Comparison of ENCODE assay signal across 12 cellular contexts in genomic region chr19:44260695-44261446, GRCh38. TPM values are rescaled to one million over a fixed set of nuclear protein-coding genes. Genes with fewer than 3 reads are reported as not detected.
A peak's percentile ranks its signal among the peaks of the same experiment; 100 is the strongest.
DNase-seq lines count a peak whose midpoint lies in the region; ATAC-seq, FAIRE-seq and TF ChIP-seq lines count a peak whose summit lies in the region.
"Had no signal": no experiment of that assay in that cellular context is flagged by ENCODE, and none has a peak within 500 bp of the region (broad histone marks: within the 10 kb centered on the region; RNA-seq: fewer than 3 reads in every experiment).

No MANE protein-coding gene starts in this region.

- H3K27me3 Mint-ChIP-seq in MCF 10A (ENCODE audit: insufficient read depth, unreplicated experiment) = no peaks in the 10 kb centered on the region
- H3K27me3 Mint-ChIP-seq in activated T-helper 17 cell treated with anti-CD3 and anti-CD28 coated beads, Interleukin-2, amount 50 U/mL, for 72 hours = no peaks in the 10 kb centered on the region

- no peak for DNase-seq in MCF 10A (ENCODE audit: unreplicated experiment)
- DNase-seq in breast epithelium (ENCODE audit: low spot score in 2 of 2) = no peak
- no peak for DNase-seq in keratinocyte (ENCODE audit: low read depth, low spot score)
- peak; percentile 12 for DNase-seq in stromal cell of bone marrow (ENCODE audit: low read depth)
- no peak for DNase-seq in globus pallidus (ENCODE audit: low spot score)
- DNase-seq in NCI-H2171 (lab: John Stamatoyannopoulos, UW) = no peak
- DNase-seq in stimulated activated CD4-positive, alpha-beta T cell treated with anti-CD3 and anti-CD28 coated beads, Interleukin-4, amount 100 ng/mL, for 24 hours = no peak
- DNase-seq: KBM-7; stimulated activated CD4-positive, alpha-beta T cell treated with anti-CD3 and anti-CD28 coated beads, Interleukin-4, amount 100 ng/mL, for 4 hours; upper lobe of left lung had no signal

- no peaks in the 10 kb centered on the region for H3K27me3 ChIP-seq in breast epithelium
- H3K27me3 ChIP-seq in keratinocyte (ENCODE audit: control insufficient read depth, extremely low read depth, insufficient read depth, low read length) = no peaks in the 10 kb centered on the region
- H3K27me3 ChIP-seq: upper lobe of left lung had no signal

- H3K9me3 ChIP-seq in breast epithelium (peaks cover 69 to 83% of the 10 kb centered on the region in 2 donors), keratinocyte (ENCODE audit: control insufficient read depth, low read depth, low read length) (no peaks in the 10 kb centered on the region)

- H3K36me3 Mint-ChIP-seq in MCF 10A (ENCODE audit: insufficient read depth, unreplicated experiment) = no peaks in the 10 kb centered on the region
- no peaks in the 10 kb centered on the region for H3K36me3 Mint-ChIP-seq in activated T-helper 17 cell treated with anti-CD3 and anti-CD28 coated beads, Interleukin-2, amount 50 U/mL, for 72 hours (ENCODE audit: low read depth)

- H3K4me2 ChIP-seq in keratinocyte (ENCODE audit: control insufficient read depth, extremely low read depth, insufficient read depth, low read depth, low read length) = peak overlapping the region; percentile 96

- H3K27ac Mint-ChIP-seq in MCF 10A (ENCODE audit: low read depth, unreplicated experiment) = no peak overlapping the region
- H3K27ac Mint-ChIP-seq in activated T-helper 17 cell treated with anti-CD3 and anti-CD28 coated beads, Interleukin-2, amount 50 U/mL, for 72 hours = no peak overlapping the region

- H2AFZ ChIP-seq in keratinocyte (ENCODE audit: control insufficient read depth, low read length) = no peak overlapping the region

- ATAC-seq in activated T-helper 17 cell treated with anti-CD3 and anti-CD28 coated beads, Interleukin-2, amount 50 U/mL, for 72 hours (replicated peaks) = no peak

- H3K9ac ChIP-seq in keratinocyte (ENCODE audit: control insufficient read depth, extremely low read depth, insufficient read depth, low read length) = no peak overlapping the region

- H3K79me2 ChIP-seq in keratinocyte (ENCODE audit: control insufficient read depth, insufficient read depth, low read length) = no peaks in the 10 kb centered on the region

- H3K27ac ChIP-seq in breast epithelium = no peak overlapping the region
- H3K27ac ChIP-seq in keratinocyte (ENCODE audit: control insufficient read depth, insufficient read depth, low read length) = no peak overlapping the region
- H3K27ac ChIP-seq: upper lobe of left lung had no signal

- intact Hi-C loops in MCF 10A (cut with micrococcal nuclease) = no loop called here
- intact Hi-C loops in breast epithelium (cut with DNase I; ENCODE audit: low total_unique reads) = no loop called here

- no peak for FAIRE-seq in keratinocyte (lab: Jason Lieb, UNC)

- CTCF ChIA-PET in MCF 10A (lab: Yijun Ruan, JAX) = no interaction called here

- peaks cover 8% of the 10 kb centered on the region for H3K4me1 Mint-ChIP-seq in MCF 10A (ENCODE audit: insufficient read depth, unreplicated experiment)
- peaks cover 7% of the 10 kb centered on the region for H3K4me1 Mint-ChIP-seq in activated T-helper 17 cell treated with anti-CD3 and anti-CD28 coated beads, Interleukin-2, amount 50 U/mL, for 72 hours

- H3K9me1 ChIP-seq in keratinocyte (ENCODE audit: control insufficient read depth, extremely low read depth, insufficient read depth, low read length) = no peaks in the 10 kb centered on the region

- TF ChIP-seq CTCF in MCF 10A (IDR thresholded peaks at IDR 0.05; ENCODE audit: unreplicated experiment) = no peak
- no peak for TF ChIP-seq CTCF in breast epithelium (IDR thresholded peaks at IDR 0.05)
- TF ChIP-seq CTCF in keratinocyte (optimal IDR thresholded peaks at IDR 0.05 in 1 of 3, IDR thresholded peaks at IDR 0.05 in 1 of 3, conservative IDR thresholded peaks at IDR 0.05 in 1 of 3; ENCODE audit: extremely low read depth in 1 of 3, insufficient read depth in 2 of 3, low read length in 3 of 3) = no peak

- TF ChIP-seq POLR2A in breast epithelium (IDR thresholded peaks at IDR 0.05) = no peak

- peaks cover 26% of the 10 kb centered on the region for H3K9me3 Mint-ChIP-seq in MCF 10A (ENCODE audit: unreplicated experiment)
- peaks cover 40% of the 10 kb centered on the region for H3K9me3 Mint-ChIP-seq in activated T-helper 17 cell treated with anti-CD3 and anti-CD28 coated beads, Interleukin-2, amount 50 U/mL, for 72 hours

- H3K36me3 ChIP-seq in breast epithelium = no peaks in the 10 kb centered on the region
- H3K36me3 ChIP-seq in keratinocyte (ENCODE audit: control insufficient read depth in 2 of 2, extremely low read depth in 1 of 2, insufficient read depth in 2 of 2, low read length in 2 of 2) = no peaks in the 10 kb centered on the region
- H3K36me3 ChIP-seq: upper lobe of left lung had no signal

- no TSS peak for BruUV-seq in MCF 10A (replicated peaks; lab: Mats Ljungman, UMichigan)

- POLR2A ChIA-PET in MCF 10A (lab: Yijun Ruan, JAX) = no interaction called here

- dilution Hi-C loops in keratinocyte (cut with MboI; ENCODE audit: extremely low pct_ligation_motif_present, low sequenced_read_pairs) = no loop called here

- peak overlapping the region; percentile 52 for H3K4me3 Mint-ChIP-seq in MCF 10A (ENCODE audit: unreplicated experiment)
- peak overlapping the region; percentile 53 for H3K4me3 Mint-ChIP-seq in activated T-helper 17 cell treated with anti-CD3 and anti-CD28 coated beads, Interleukin-2, amount 50 U/mL, for 72 hours

- no peaks in the 10 kb centered on the region for H3K4me1 ChIP-seq in breast epithelium
- peaks cover 6% of the 10 kb centered on the region for H3K4me1 ChIP-seq in keratinocyte (ENCODE audit: control insufficient read depth, extremely low read depth, insufficient read depth, low read length)
- H3K4me1 ChIP-seq: upper lobe of left lung had no signal

- H3K4me3 ChIP-seq in breast epithelium = no peak overlapping the region
- peak overlapping the region in 1 of 3 experiments; percentile 66 for H3K4me3 ChIP-seq in keratinocyte (ENCODE audit: control insufficient read depth in 2 of 3, extremely low read depth in 1 of 3, insufficient read depth in 2 of 3, low read depth in 1 of 3, low read length in 3 of 3)
- H3K4me3 ChIP-seq: mucosa of descending colon had no signal

- no peaks in the 10 kb centered on the region for H4K20me1 ChIP-seq in keratinocyte (ENCODE audit: control insufficient read depth, extremely low read depth, insufficient read depth, low read length)

RNA-seq across cellular contexts. Expression of gene ZNF233, which starts 1.2 kb away (rescaled TPM):
- total RNA-seq in MCF 10A (2022) (0.10 TPM in 1 of 2 replicates, not detected in the other), breast epithelium (1 to 10 TPM in 2 of 3 donors, under 1 TPM in 1; 0.32 to 2.5 (median 1.3) TPM)
- total RNA-seq in activated T-helper 17 cell treated with anti-CD3 and anti-CD28 coated beads, Interleukin-2, amount 50 U/mL, for 72 hours = under 1 TPM in 1 of 2 donors, not detected in 1; 0.19 TPM
- polyA plus RNA-seq in keratinocyte = 0.09 to 0.19 TPM (median 0.11 TPM) in 3 replicates
- not detected for polyA plus RNA-seq in keratinocyte (2011; ENCODE audit: low read depth)
- polyA plus RNA-seq in keratinocyte (2011; cell fraction: cytosol; rRNA removed) = 0.06 TPM in 2 replicates
- 0.13 and 0.17 TPM in 2 replicates for polyA plus RNA-seq in keratinocyte (2011; cell fraction: nucleus; rRNA removed)
- polyA plus RNA-seq in keratinocyte (2012; ENCODE audit: low replicate concordance) = 0.23 and 0.92 TPM in 2 replicates
- 0.16 TPM in 1 of 3 replicates, not detected in the others for polyA minus RNA-seq in keratinocyte
- polyA minus RNA-seq in keratinocyte (2011; cell fraction: cytosol; rRNA and poly(A)+ RNA removed) = not detected
- not detected in 2 replicates for polyA minus RNA-seq in keratinocyte (2011; cell fraction: nucleus; rRNA and poly(A)+ RNA removed)

RNA-seq across cellular contexts. Expression of gene ZNF235, which starts 44.0 kb away (rescaled TPM):
- 2.7 and 3.7 TPM in 2 replicates for total RNA-seq in MCF 10A (2022)
- total RNA-seq in breast epithelium = 10 to 100 TPM in 2 of 3 donors, 1 to 10 TPM in 1; 4.6 to 16.0 (median 10.5) TPM
- 1 to 10 TPM; 3.6 to 4.2 TPM for total RNA-seq in activated T-helper 17 cell treated with anti-CD3 and anti-CD28 coated beads, Interleukin-2, amount 50 U/mL, for 72 hours
- polyA plus RNA-seq in keratinocyte = 3.7 to 6.1 TPM (median 5.7 TPM) in 3 replicates
- polyA plus RNA-seq in keratinocyte (2011; ENCODE audit: low read depth) = 4.2 TPM
- polyA plus RNA-seq in keratinocyte (2011; cell fraction: cytosol; rRNA removed) = 2.3 and 5.3 TPM in 2 replicates
- 10.6 and 11.5 TPM in 2 replicates for polyA plus RNA-seq in keratinocyte (2011; cell fraction: nucleus; rRNA removed)
- 3.0 TPM in 2 replicates for polyA plus RNA-seq in keratinocyte (2012; ENCODE audit: low replicate concordance)
- 2.0 to 10.0 TPM (median 8.4 TPM) in 3 replicates for polyA minus RNA-seq in keratinocyte
- not detected for polyA minus RNA-seq in keratinocyte (2011; cell fraction: cytosol; rRNA and poly(A)+ RNA removed)
- 10.2 and 17.5 TPM in 2 replicates for polyA minus RNA-seq in keratinocyte (2011; cell fraction: nucleus; rRNA and poly(A)+ RNA removed)

RNA-seq across cellular contexts. Expression of gene ZNF227, which starts 48.5 kb away (rescaled TPM):
- total RNA-seq in MCF 10A (2022) (22.6 and 29.0 TPM in 2 replicates), breast epithelium (10 to 100 TPM in 2 of 3 donors, 1 to 10 TPM in 1; 8.2 to 33.2 (median 18.7) TPM)
- 10 to 100 TPM; 16.7 to 25.7 TPM for total RNA-seq in activated T-helper 17 cell treated with anti-CD3 and anti-CD28 coated beads, Interleukin-2, amount 50 U/mL, for 72 hours
- polyA plus RNA-seq in keratinocyte = 6.1 to 7.7 TPM (median 6.5 TPM) in 3 replicates
- polyA plus RNA-seq in keratinocyte (2011; ENCODE audit: low read depth) = 21.7 TPM
- 3.2 and 5.7 TPM in 2 replicates for polyA plus RNA-seq in keratinocyte (2011; cell fraction: cytosol; rRNA removed)
- 5.9 and 8.8 TPM in 2 replicates for polyA plus RNA-seq in keratinocyte (2011; cell fraction: nucleus; rRNA removed)
- polyA plus RNA-seq in keratinocyte (2012; ENCODE audit: low replicate concordance) = 6.5 and 9.2 TPM in 2 replicates
- 4.6 to 13.4 TPM (median 8.4 TPM) in 3 replicates for polyA minus RNA-seq in keratinocyte
- 2.9 TPM for polyA minus RNA-seq in keratinocyte (2011; cell fraction: cytosol; rRNA and poly(A)+ RNA removed)
- 6.4 and 10.5 TPM in 2 replicates for polyA minus RNA-seq in keratinocyte (2011; cell fraction: nucleus; rRNA and poly(A)+ RNA removed)
